Comparison of ENCODE assay signal across 14 cellular contexts in the genomic region with DNA sequence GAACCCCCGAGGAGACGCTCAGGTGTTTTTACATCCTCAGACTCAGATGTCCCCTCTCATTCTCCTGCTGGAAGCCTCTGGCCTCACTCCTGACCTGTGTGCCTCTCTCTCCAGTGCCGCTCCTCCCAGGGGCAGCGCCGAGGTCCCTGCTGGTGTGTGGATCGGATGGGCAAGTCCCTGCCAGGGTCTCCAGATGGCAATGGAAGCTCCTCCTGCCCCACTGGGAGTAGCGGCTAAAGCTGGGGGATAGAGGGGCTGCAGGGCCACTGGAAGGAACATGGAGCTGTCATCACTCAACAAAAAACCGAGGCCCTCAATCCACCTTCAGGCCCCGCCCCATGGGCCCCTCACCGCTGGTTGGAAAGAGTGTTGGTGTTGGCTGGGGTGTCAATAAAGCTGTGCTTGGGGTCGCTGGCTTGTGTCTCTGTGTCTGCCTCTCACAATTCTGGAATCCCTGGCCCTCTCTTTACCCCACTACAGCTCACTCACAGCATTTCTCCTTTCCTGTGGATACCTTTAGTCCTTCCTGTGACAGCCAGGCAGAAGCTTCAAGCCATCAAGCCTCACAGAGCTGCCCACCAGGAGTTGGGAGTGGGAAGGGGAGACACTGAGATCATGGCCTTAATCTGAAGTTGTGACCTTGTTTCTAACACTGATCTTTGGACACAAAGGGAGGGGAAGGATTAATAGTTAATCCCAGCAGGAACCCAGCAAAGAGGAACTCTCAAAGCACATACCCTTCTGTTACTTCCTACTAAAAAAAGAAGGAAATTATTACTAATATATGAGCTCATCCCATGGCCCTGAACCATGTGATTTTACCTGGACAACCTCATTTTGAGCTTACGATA. TPM values are rescaled to one million over a fixed set of nuclear protein-coding genes. Genes with fewer than 3 reads are reported as not detected.
DNase-seq lines count a peak whose midpoint lies in the region; ATAC-seq lines count a peak whose summit lies in the region.
"Had no signal": no experiment of that assay in that cellular context is flagged by ENCODE, and none has a peak within 500 bp of the region (broad histone marks: within the 10 kb centered on the region; RNA-seq: fewer than 3 reads in every experiment).

No MANE protein-coding gene starts in this region.

- no peaks in the 10 kb centered on the region for H3K36me3 ChIP-seq in effector memory CD4-positive, alpha-beta T cell (ENCODE audit: control insufficient read depth, insufficient read depth, low read length)
- H3K36me3 ChIP-seq: BE2C, MG63 had no signal

- POLR2A ChIA-PET in T-cell (lab: Charles Lee) = interaction anchor here in 1 of 2 donors (1.5 kb wide), 1 partner anchor 23 kb away, joined by 8 read pairs; a partner anchor contains a TSS

- H3K36me3 Mint-ChIP-seq in activated naive CD4-positive, alpha-beta T cell treated with anti-CD3 and anti-CD28 coated beads, Interleukin-2, amount 10 ng/mL, durations not matched to agents 7 days and 5 days = no peaks in the 10 kb centered on the region
- H3K36me3 Mint-ChIP-seq in activated naive CD4-positive, alpha-beta T cell treated with anti-CD3 and anti-CD28 coated beads, Interleukin-2, amount 50 U/mL, for 72 hours = no peaks in the 10 kb centered on the region
- no peaks in the 10 kb centered on the region for H3K36me3 Mint-ChIP-seq in T-cell
- H3K36me3 Mint-ChIP-seq: activated naive CD4-positive, alpha-beta T cell treated with anti-CD3 and anti-CD28 coated beads, Interleukin-2, amount 50 U/mL, for 24 hours had no signal

- H3K27me3 ChIP-seq in effector memory CD4-positive, alpha-beta T cell (replicated peaks; ENCODE audit: control insufficient read depth, insufficient read depth, low read length, poor library complexity, severe bottlenecking) = no peaks in the 10 kb centered on the region
- H3K27me3 ChIP-seq: BE2C, MG63 had no signal

- H3K4me3 Mint-ChIP-seq in activated naive CD4-positive, alpha-beta T cell treated with anti-CD3 and anti-CD28 coated beads, Interleukin-2, amount 10 ng/mL, durations not matched to agents 7 days and 5 days = no peak overlapping the region
- peak overlapping the region in 1 of 3 donors; percentile 65 for H3K4me3 Mint-ChIP-seq in T-cell
- peak overlapping the region; percentile 74 to 84 for H3K4me3 Mint-ChIP-seq in stimulated activated naive CD8-positive, alpha-beta T cell treated with anti-CD3 and anti-CD28 coated beads, Interleukin-15, amount 100 ng/mL, for 72 hours

- H3K9me3 ChIP-seq in effector memory CD4-positive, alpha-beta T cell (ENCODE audit: control insufficient read depth, low read length) = no peaks in the 10 kb centered on the region
- H3K9me3 ChIP-seq: BE2C, MG63 had no signal

- peaks cover 61% of the 10 kb centered on the region for H3K4me1 Mint-ChIP-seq in activated naive CD4-positive, alpha-beta T cell treated with anti-CD3 and anti-CD28 coated beads, Interleukin-2, amount 10 ng/mL, durations not matched to agents 7 days and 5 days
- H3K4me1 Mint-ChIP-seq in T-cell = peaks cover 49 to 58% (median 52%) of the 10 kb centered on the region in 3 donors
- peaks cover 75% of the 10 kb centered on the region for H3K4me1 Mint-ChIP-seq in stimulated activated naive CD8-positive, alpha-beta T cell treated with anti-CD3 and anti-CD28 coated beads, Interleukin-15, amount 100 ng/mL, for 72 hours

- H3K4me1 ChIP-seq in effector memory CD4-positive, alpha-beta T cell (ENCODE audit: control insufficient read depth, insufficient read depth, low read length, poor library complexity, severe bottlenecking) = peaks cover 49% of the 10 kb centered on the region

- H3K27ac Mint-ChIP-seq in activated naive CD4-positive, alpha-beta T cell treated with anti-CD3 and anti-CD28 coated beads, Interleukin-2, amount 10 ng/mL, durations not matched to agents 7 days and 5 days = peak overlapping the region; percentile 62
- H3K27ac Mint-ChIP-seq in activated naive CD4-positive, alpha-beta T cell treated with anti-CD3 and anti-CD28 coated beads, Interleukin-2, amount 50 U/mL, for 72 hours = no peak overlapping the region
- peak overlapping the region; percentile 90 to 92 for H3K27ac Mint-ChIP-seq in T-cell
- H3K27ac Mint-ChIP-seq in stimulated activated naive CD8-positive, alpha-beta T cell treated with anti-CD3 and anti-CD28 coated beads, Interleukin-15, amount 100 ng/mL, for 72 hours = peak overlapping the region; percentile 91 to 96

- H3K9me3 Mint-ChIP-seq in activated naive CD4-positive, alpha-beta T cell treated with anti-CD3 and anti-CD28 coated beads, Interleukin-2, amount 10 ng/mL, durations not matched to agents 7 days and 5 days = no peaks in the 10 kb centered on the region
- H3K9me3 Mint-ChIP-seq in activated naive CD4-positive, alpha-beta T cell treated with anti-CD3 and anti-CD28 coated beads, Interleukin-2, amount 50 U/mL, for 72 hours = no peaks in the 10 kb centered on the region
- H3K9me3 Mint-ChIP-seq in T-cell = no peaks in the 10 kb centered on the region
- H3K9me3 Mint-ChIP-seq in stimulated activated naive CD8-positive, alpha-beta T cell treated with anti-CD3 and anti-CD28 coated beads, Interleukin-15, amount 100 ng/mL, for 72 hours = no peaks in the 10 kb centered on the region
- H3K9me3 Mint-ChIP-seq: activated naive CD4-positive, alpha-beta T cell treated with anti-CD3 and anti-CD28 coated beads, Interleukin-2, amount 50 U/mL, for 24 hours had no signal

- H3K4me3 ChIP-seq in effector memory CD4-positive, alpha-beta T cell (ENCODE audit: insufficient read depth, low read depth, low read length, poor library complexity, severe bottlenecking) = no peak overlapping the region
- H3K4me3 ChIP-seq: MG63 had no signal

- CTCF ChIA-PET in activated naive CD4-positive, alpha-beta T cell treated with anti-CD3 and anti-CD28 coated beads, Interleukin-2, amount 10 ng/mL, durations not matched to agents 7 days and 5 days (lab: Charles Lee) = interaction anchor here (0.6 to 9.1 kb wide), 10 partner anchors 8 to 96 kb away, joined by 3 to 250 read pairs (median 4); a partner anchor contains a TSS
- CTCF ChIA-PET in T-cell (lab: Charles Lee) = interaction anchor here (0.5 to 2.1 kb wide), 10 partner anchors 23 to 399 kb away, joined by 3 to 8 read pairs (median 4); a partner anchor contains a TSS

- peaks cover 29% of the 10 kb centered on the region for H3K27me3 Mint-ChIP-seq in activated naive CD4-positive, alpha-beta T cell treated with anti-CD3 and anti-CD28 coated beads, Interleukin-2, amount 10 ng/mL, durations not matched to agents 7 days and 5 days
- peaks cover 0 to 1% of the 10 kb centered on the region in 2 donors for H3K27me3 Mint-ChIP-seq in T-cell
- peaks cover 4% of the 10 kb centered on the region for H3K27me3 Mint-ChIP-seq in stimulated activated naive CD8-positive, alpha-beta T cell treated with anti-CD3 and anti-CD28 coated beads, Interleukin-15, amount 100 ng/mL, for 72 hours
- H3K27me3 Mint-ChIP-seq: activated naive CD4-positive, alpha-beta T cell treated with anti-CD3 and anti-CD28 coated beads, Interleukin-2, amount 50 U/mL, for 24 hours had no signal

- no peak for ATAC-seq in activated naive CD4-positive, alpha-beta T cell treated with anti-CD3 and anti-CD28 coated beads, Interleukin-2, amount 50 U/mL, for 72 hours
- no peak for ATAC-seq in T-cell (replicated peaks in 1 of 4)
- no peak for ATAC-seq in stimulated activated naive CD8-positive, alpha-beta T cell treated with anti-CD3 and anti-CD28 coated beads, Interleukin-15, amount 100 ng/mL, for 72 hours

- no peak for DNase-seq in activated naive CD4-positive, alpha-beta T cell treated with anti-CD3 and anti-CD28 coated beads, Interleukin-2, amount 10 ng/mL, durations not matched to agents 7 days and 5 days
- no peak for DNase-seq in activated naive CD4-positive, alpha-beta T cell treated with anti-CD3 and anti-CD28 coated beads, Interleukin-2, amount 50 U/mL, for 72 hours (ENCODE audit: low spot score in 2 of 2)
- DNase-seq in T-cell = no peak
- peak; percentile 6 for DNase-seq in iPS-NIHi11 (ENCODE audit: low spot score)
- DNase-seq in stimulated activated naive CD8-positive, alpha-beta T cell treated with anti-CD3 and anti-CD28 coated beads, Interleukin-15, amount 100 ng/mL, for 72 hours = no peak
- DNase-seq in retina = no peak
- DNase-seq in effector memory CD4-positive, alpha-beta T cell = no peak
- DNase-seq in kidney glomerular epithelial cell (lab: John Stamatoyannopoulos, UW) = no peak
- DNase-seq: activated CD4-positive, CD25-positive, alpha-beta regulatory T cell treated with anti-CD3 and anti-CD28 coated beads, Interleukin-2, amount 50 U/mL, for 72 hours; BE2C; foreskin fibroblast; MG63; SHP77 treated with DMSO at 0.1 percent for 48 hours had no signal

- no peak overlapping the region for H3K27ac ChIP-seq in effector memory CD4-positive, alpha-beta T cell (ENCODE audit: insufficient read depth, low read length, poor library complexity, severe bottlenecking)

RNA-seq across cellular contexts. Expression of a gene that starts 1.1 kb away (rescaled TPM):
- under 1 TPM; 0.35 to 0.59 TPM for total RNA-seq in activated naive CD4-positive, alpha-beta T cell treated with anti-CD3 and anti-CD28 coated beads, Interleukin-2, amount 50 U/mL, for 72 hours
- total RNA-seq in T-cell = 1 to 10 TPM in 2 of 5 donors, under 1 TPM in 3; 0.82 to 1.6 (median 0.89) TPM

RNA-seq across cellular contexts. Expression of a gene that starts 4.7 kb away (rescaled TPM):
- total RNA-seq in activated naive CD4-positive, alpha-beta T cell treated with anti-CD3 and anti-CD28 coated beads, Interleukin-2, amount 50 U/mL, for 72 hours = 1 to 10 TPM; 1.5 to 3.6 TPM
- total RNA-seq in T-cell = 1 to 10 TPM in 1 of 5 donors, under 1 TPM in 2, not detected in 2; 0.67 to 1.4 (median 0.79) TPM

RNA-seq across cellular contexts. Expression of a gene that starts 23.0 kb away (rescaled TPM):
- total RNA-seq in activated naive CD4-positive, alpha-beta T cell treated with anti-CD3 and anti-CD28 coated beads, Interleukin-2, amount 50 U/mL, for 72 hours = 10 to 100 TPM; 19.2 to 22.2 TPM
- 10 to 100 TPM; 29.3 to 65.0 (median 58.2) TPM for total RNA-seq in T-cell

RNA-seq across cellular contexts. Expression of a gene that starts 52.3 kb away (rescaled TPM):
- total RNA-seq in activated naive CD4-positive, alpha-beta T cell treated with anti-CD3 and anti-CD28 coated beads, Interleukin-2, amount 50 U/mL, for 72 hours = 1 to 10 TPM; 1.2 to 2.1 TPM
- 1 to 10 TPM; 2.5 to 5.1 (median 3.0) TPM for total RNA-seq in T-cell

Comparison
In these comparisons a context has a peak if more than half of its experiments do, and no peak if none do; other contexts are left out.
1. H3K27ac Mint-ChIP-seq: peak in activated naive CD4-positive, alpha-beta T cell treated with anti-CD3 and anti-CD28 coated beads, Interleukin-2, amount 10 ng/mL, durations not matched to agents 7 days and 5 days (single experiment), T-cell (2 of 2) and stimulated activated naive CD8-positive, alpha-beta T cell treated with anti-CD3 and anti-CD28 coated beads, Interleukin-15, amount 100 ng/mL, for 72 hours (2 of 2); none in activated naive CD4-positive, alpha-beta T cell treated with anti-CD3 and anti-CD28 coated beads, Interleukin-2, amount 50 U/mL, for 72 hours (0 of 2).